14 cellular contexts compared by ENCODE assay signal in the genomic region with DNA sequence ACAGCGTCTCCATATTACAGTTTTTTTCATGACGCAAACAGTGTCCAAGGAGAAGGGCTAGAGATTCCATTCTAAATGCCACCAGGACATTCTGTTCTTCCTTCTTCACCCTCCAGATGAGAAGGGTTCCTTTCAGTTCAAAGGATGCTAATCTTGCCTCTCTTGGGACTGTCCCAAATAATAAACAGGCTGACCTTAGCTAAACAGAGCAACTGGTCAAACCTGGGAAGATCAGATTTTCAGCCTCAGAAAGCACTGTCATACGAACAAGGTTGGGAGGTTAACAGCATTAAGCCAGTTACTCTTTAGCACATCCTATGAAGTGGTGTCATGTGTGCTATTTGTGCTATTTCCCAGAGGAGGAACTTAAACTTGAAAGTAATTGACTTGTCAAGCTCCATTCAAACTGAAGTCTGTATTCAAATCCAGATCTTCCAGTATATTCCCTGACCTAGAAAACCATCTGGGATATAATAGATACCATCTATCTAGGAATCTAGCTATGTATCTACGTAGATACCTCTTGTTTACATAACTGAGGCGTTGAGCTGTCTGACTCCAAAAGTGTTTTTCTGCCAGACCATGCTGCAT.
A peak's percentile ranks its signal among the peaks of the same experiment; 100 is the strongest.
DNase-seq lines count a peak whose midpoint lies in the region; ATAC-seq and TF ChIP-seq lines count a peak whose summit lies in the region.
"Had no signal": no experiment of that assay in that cellular context is flagged by ENCODE, and none has a peak within 500 bp of the region (broad histone marks: within the 10 kb centered on the region; RNA-seq: fewer than 3 reads in every experiment).

No MANE protein-coding gene starts in this region.

- H3K27ac ChIP-seq in heart right ventricle (peak overlapping the region in 6 of 10 donors; percentile 2 to 76 (median 44)), psoas muscle (peak overlapping the region; percentile 30)

- H3K4me3 Mint-ChIP-seq in glutamatergic neuron (ENCODE audit: unreplicated experiment) (no peak overlapping the region), nephron progenitor cell (no peak overlapping the region)
- H3K4me3 Mint-ChIP-seq: H9 had no signal

- H3K27me3 ChIP-seq in heart right ventricle (no peaks in the 10 kb centered on the region), psoas muscle (ENCODE audit: insufficient read depth in 3 of 3, low read length in 2 of 3) (no peaks in the 10 kb centered on the region)

- H3K4me3 ChIP-seq in AG10803 (ENCODE audit: low read length) (no peak overlapping the region), heart right ventricle (no peak overlapping the region), psoas muscle (no peak overlapping the region)

- H3K27me3 Mint-ChIP-seq in glutamatergic neuron (ENCODE audit: unreplicated experiment) (no peaks in the 10 kb centered on the region), nephron progenitor cell (ENCODE audit: low read depth, poor library complexity) (no peaks in the 10 kb centered on the region)

- ATAC-seq in heart right ventricle (peak in 3 of 8 donors; percentile 26 to 87 (median 85)), psoas muscle (peak in 3 of 4 donors; percentile 41 to 75 (median 54))

- peaks cover 1% of the 10 kb centered on the region for H3K9me3 Mint-ChIP-seq in glutamatergic neuron (ENCODE audit: unreplicated experiment)
- H3K9me3 Mint-ChIP-seq in nephron progenitor cell, result peaks cover 52% of the 10 kb centered on the region

- H3K36me3 Mint-ChIP-seq in glutamatergic neuron (ENCODE audit: unreplicated experiment) (peaks cover 17% of the 10 kb centered on the region), nephron progenitor cell (ENCODE audit: low read depth) (peaks cover 34% of the 10 kb centered on the region)

- peak; percentile 38 for DNase-seq in AG10803 (ENCODE audit: low read depth)
- DNase-seq in amniotic epithelial cell (ENCODE audit: low read depth), result peak; percentile 76
- DNase-seq in heart right ventricle, result no peak
- DNase-seq in psoas muscle, result no peak
- DNase-seq in glutamatergic neuron, result no peak
- no peak for DNase-seq in NCI-H774 (lab: John Stamatoyannopoulos, UW)
- no peak for DNase-seq in NCI-H526 (lab: John Stamatoyannopoulos, UW)
- DNase-seq in nephron progenitor cell, result no peak
- DNase-seq: DMS79 treated with DMSO at 0.1 percent for 48 hours, H9, NCI-H1105, NCI-H524, SIG-M5, small intestine had no signal

- no peak overlapping the region for H3K27ac Mint-ChIP-seq in glutamatergic neuron (ENCODE audit: unreplicated experiment)
- no peak overlapping the region for H3K27ac Mint-ChIP-seq in nephron progenitor cell
- H3K27ac Mint-ChIP-seq: H9 had no signal

- H3K4me1 Mint-ChIP-seq in glutamatergic neuron (ENCODE audit: low read depth, unreplicated experiment) (no peaks in the 10 kb centered on the region), nephron progenitor cell (no peaks in the 10 kb centered on the region)

- WGBS in heart right ventricle, 2 donors, result 65 to 67% methylated on average over 5 of the region's 5 CpGs
- 67 to 79% (median 79%) methylated on average over 5 of the region's 5 CpGs for WGBS in psoas muscle, 3 donors

- intact Hi-C loops in heart right ventricle (cut with DNase I) (no loop called here), psoas muscle (cut with DNase I) (no loop called here)

- H3K9me3 ChIP-seq in heart right ventricle (peaks cover 0 to 29% (median 12%) of the 10 kb centered on the region in 11 donors), psoas muscle (no peaks in the 10 kb centered on the region)

- H3K4me1 ChIP-seq in heart right ventricle, result peaks cover 0 to 19% (median 0%) of the 10 kb centered on the region in 9 donors
- H3K4me1 ChIP-seq in psoas muscle, result no peaks in the 10 kb centered on the region

- TF ChIP-seq CTCF in AG10803 (conservative IDR thresholded peaks at IDR 0.05; ENCODE audit: low read length), result no peak
- TF ChIP-seq CTCF in heart right ventricle (IDR thresholded peaks at IDR 0.05), result no peak
- no peak for TF ChIP-seq CTCF in psoas muscle (IDR thresholded peaks at IDR 0.05)
- no peak for TF ChIP-seq CTCF in glutamatergic neuron (IDR thresholded peaks at IDR 0.05; ENCODE audit: partially characterized antibody, unreplicated experiment)
- TF ChIP-seq CTCF in nephron progenitor cell (IDR thresholded peaks at IDR 0.05), result no peak

- H3K36me3 ChIP-seq in heart right ventricle (no peaks in the 10 kb centered on the region), psoas muscle (ENCODE audit: insufficient read depth in 1 of 2, low read depth in 1 of 2) (no peaks in the 10 kb centered on the region)

Comparison
In these comparisons a context has a peak if more than half of its experiments do, and no peak if none do; other contexts are left out.
1. DNase-seq: peak in AG10803 (single experiment) and amniotic epithelial cell (single experiment); none in heart right ventricle (0 of 2), psoas muscle (0 of 2), glutamatergic neuron (single experiment), NCI-H774 (single experiment), NCI-H526 (0 of 2) and nephron progenitor cell (single experiment).